In genomic region chr11:67268684-67269268, GRCh38 we compare ENCODE assay signal across 1 cellular context.
A peak's percentile ranks its signal among the peaks of the same experiment; 100 is the strongest.
TF ChIP-seq lines count a peak whose summit lies in the region.

No MANE protein-coding gene starts in this region.

TF ChIP-seq in GM12878, 131 proteins besides CTCF, POLR2A, EP300 and RAD21:
- TF ChIP-seq IKZF1 (conservative IDR thresholded peaks at IDR 0.05) (0 out of 2 replicates have a peak, but pooled peaks have one; percentile 2), E2F8 (IDR thresholded peaks at IDR 0.05; ENCODE audit: low read depth, partially characterized antibody) (no peak), IRF5 (IDR thresholded peaks at IDR 0.05; ENCODE audit: borderline replicate concordance) (no peak), ZSCAN29 (IDR thresholded peaks at IDR 0.05) (0 out of 2 replicates have a peak, but pooled peaks have one; percentile 36), FOXM1 (IDR thresholded peaks at IDR 0.05; ENCODE audit: low read depth, low read length) (no peak), SMARCA5 (IDR thresholded peaks at IDR 0.05) (peak; percentile 54; the same call in 1 of the 2 replicates), MTA3 (IDR thresholded peaks at IDR 0.05; ENCODE audit: borderline replicate concordance, low read length) (no peak), ZNF24 (IDR thresholded peaks at IDR 0.05) (no peak)
